ENCODE assay signal across 1 cellular context in genomic region chr2:54572636-54573531, GRCh38.
TF ChIP-seq lines count a peak whose summit lies in the region.

No MANE protein-coding gene starts in this region.

TF ChIP-seq in HepG2, 621 proteins besides CTCF, POLR2A, EP300 and RAD21 (continued from another document and continues in another):
- TF ChIP-seq E2F1 (CRISPR knock-in tag; IDR thresholded peaks at IDR 0.05) (no peak), FIP1L1 (IDR thresholded peaks at IDR 0.05; ENCODE audit: borderline replicate concordance, insufficient read depth, low read depth, low read length) (no peak), TOPORS (CRISPR knock-in tag; IDR thresholded peaks at IDR 0.05) (no peak), POLR2AphosphoS5 (IDR thresholded peaks at IDR 0.05; ENCODE audit: low read depth, low read length) (no peak), TFAP4 (IDR thresholded peaks at IDR 0.05; ENCODE audit: borderline replicate concordance, low read depth) (peak; percentile 2; the same call in 1 of the 2 replicates), MXD1 (CRISPR knock-in tag; IDR thresholded peaks at IDR 0.05) (no peak), ZBTB2 (CRISPR knock-in tag; IDR thresholded peaks at IDR 0.05; ENCODE audit: low read depth) (no peak), HNRNPUL1 (IDR thresholded peaks at IDR 0.05; ENCODE audit: low read depth, low read length) (no peak), ZNF776 (CRISPR knock-in tag; IDR thresholded peaks at IDR 0.05) (no peak), THAP11 (CRISPR knock-in tag; IDR thresholded peaks at IDR 0.05) (no peak), BATF2 (CRISPR knock-in tag; IDR thresholded peaks at IDR 0.05) (no peak), ZBTB38 (CRISPR knock-in tag; IDR thresholded peaks at IDR 0.05) (no peak), HNF1B (CRISPR knock-in tag; IDR thresholded peaks at IDR 0.05) (no peak; the same call in 1 of the 2 replicates), MLLT10 (CRISPR knock-in tag; IDR thresholded peaks at IDR 0.05) (no peak), ZNF12 (CRISPR knock-in tag; IDR thresholded peaks at IDR 0.05) (no peak), THAP7 (CRISPR knock-in tag; IDR thresholded peaks at IDR 0.05) (no peak), ATAD3A (CRISPR knock-in tag; IDR thresholded peaks at IDR 0.05) (no peak), ZNF501 (CRISPR knock-in tag; IDR thresholded peaks at IDR 0.05) (peak; percentile 31; the same call in 1 of the 2 replicates), ZNF432 (CRISPR knock-in tag; IDR thresholded peaks at IDR 0.05; ENCODE audit: borderline replicate concordance) (no peak), EED (CRISPR knock-in tag; IDR thresholded peaks at IDR 0.05) (no peak), ZFP62 (CRISPR knock-in tag; IDR thresholded peaks at IDR 0.05) (no peak), SALL1 (CRISPR knock-in tag; IDR thresholded peaks at IDR 0.05) (peak; percentile 45; the same call in 1 of the 2 replicates), ZNF547 (CRISPR knock-in tag; IDR thresholded peaks at IDR 0.05) (no peak), CREM (IDR thresholded peaks at IDR 0.05) (no peak), CREM (CRISPR knock-in tag; IDR thresholded peaks at IDR 0.05) (no peak), DNMT1 (CRISPR knock-in tag; IDR thresholded peaks at IDR 0.05) (no peak), ZBTB3 (CRISPR knock-in tag; IDR thresholded peaks at IDR 0.05; ENCODE audit: borderline replicate concordance, low read depth) (0 out of 2 replicates have a peak, but pooled peaks have one; percentile 48), JARID2 (CRISPR knock-in tag; IDR thresholded peaks at IDR 0.05; ENCODE audit: insufficient replicate concordance) (no peak), ZNF253 (CRISPR knock-in tag; IDR thresholded peaks at IDR 0.05; ENCODE audit: borderline replicate concordance) (no peak), CSRNP1 (CRISPR knock-in tag; IDR thresholded peaks at IDR 0.05) (no peak), ZNF549 (CRISPR knock-in tag; IDR thresholded peaks at IDR 0.05) (no peak), DBP (CRISPR knock-in tag; IDR thresholded peaks at IDR 0.05; ENCODE audit: not compliant biosample characterization) (no peak), AKNA (CRISPR knock-in tag; IDR thresholded peaks at IDR 0.05; ENCODE audit: borderline replicate concordance) (no peak), ZNF580 (CRISPR knock-in tag; IDR thresholded peaks at IDR 0.05; ENCODE audit: borderline replicate concordance, low read depth) (no peak), USF2 (IDR thresholded peaks at IDR 0.05; ENCODE audit: low read depth, low read length) (no peak), USF2 (CRISPR knock-in tag; IDR thresholded peaks at IDR 0.05; ENCODE audit: borderline replicate concordance) (no peak), SSRP1 (CRISPR knock-in tag; IDR thresholded peaks at IDR 0.05) (no peak), ZNF33B (CRISPR knock-in tag; IDR thresholded peaks at IDR 0.05) (no peak), ZNF3 (CRISPR knock-in tag; IDR thresholded peaks at IDR 0.05) (no peak), JUNB (CRISPR knock-in tag; IDR thresholded peaks at IDR 0.05; ENCODE audit: borderline replicate concordance) (no peak), AGO2 (optimal IDR thresholded peaks at IDR 0.05; ENCODE audit: low read depth, low read length) (peak; percentile 5)
